Comparison of ENCODE assay signal across 13 cellular contexts in genomic region chr14:52974406-52974805, GRCh38.
"Had no signal": no experiment of that assay in that cellular context is flagged by ENCODE, and none has a peak within 500 bp of the region (broad histone marks: within the 10 kb centered on the region; RNA-seq: fewer than 3 reads in every experiment).

No MANE protein-coding gene starts in this region.

- H2AFZ ChIP-seq: parathyroid adenoma had no signal

- H3K9me3 ChIP-seq: stomach, thoracic aorta had no signal

- ATAC-seq: heart right ventricle, T-helper 17 cell had no signal

- H3K36me3 ChIP-seq: brain microvascular endothelial cell, heart right ventricle, stomach, thoracic aorta had no signal

- H3K27me3 ChIP-seq: brain microvascular endothelial cell, heart right ventricle, stomach had no signal

- H3K4me1 ChIP-seq: parathyroid adenoma had no signal

- H3K4me3 ChIP-seq: heart right ventricle, skin epidermis, stomach, thoracic aorta had no signal

- H3K79me2 ChIP-seq: parathyroid adenoma had no signal

- DNase-seq: activated CD4-positive, alpha-beta T cell treated with anti-CD3 and anti-CD28 coated beads, Interleukin-2, amount 50 U/mL, for 1 hour; activated CD4-positive, CD25-positive, alpha-beta regulatory T cell; activated T-cell treated with anti-CD3 and anti-CD28 coated beads, Interleukin-2, amount 50 U/mL, for 1 hour; amygdala; brain microvascular endothelial cell; dermis blood vessel endothelial cell; endodermal cell; heart right ventricle; stomach; T-helper 17 cell had no signal

- H3K27ac ChIP-seq: brain microvascular endothelial cell, heart right ventricle, parathyroid adenoma, skin epidermis, stomach, thoracic aorta had no signal

- H3K9ac ChIP-seq: parathyroid adenoma had no signal
